15 cellular contexts compared by ENCODE assay signal in the genomic region with DNA sequence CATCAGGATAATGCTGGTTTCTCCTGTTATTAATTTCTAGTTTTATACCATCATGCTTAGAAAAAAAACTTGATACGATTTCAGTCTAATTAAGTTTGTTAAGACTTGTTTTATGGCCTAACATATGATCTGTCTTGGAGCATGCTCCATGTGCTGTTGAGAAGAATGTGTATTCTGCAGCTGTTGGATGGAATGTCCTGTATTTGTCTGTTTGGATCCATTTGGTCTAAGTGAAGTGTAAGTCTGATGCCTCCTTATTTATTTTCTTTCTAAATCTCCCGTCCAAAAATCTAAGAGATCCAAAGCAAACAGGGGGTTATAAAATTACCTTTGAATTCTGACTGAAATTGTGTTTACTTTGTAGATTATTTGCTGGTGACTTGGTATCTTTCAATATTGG. TPM values are rescaled to one million over a fixed set of nuclear protein-coding genes. Genes with fewer than 3 reads are reported as not detected.
"Had no signal": no experiment of that assay in that cellular context is flagged by ENCODE, and none has a peak within 500 bp of the region (broad histone marks: within the 10 kb centered on the region; RNA-seq: fewer than 3 reads in every experiment).

No MANE protein-coding gene starts in this region.

- H3K36me3 ChIP-seq: adrenal gland, colonic mucosa, transverse colon had no signal

- ATAC-seq: activated T-cell treated with anti-CD3 and anti-CD28 coated beads, Interleukin-2, amount 50 U/mL, for 4 hours; naive thymus-derived CD8-positive, alpha-beta T cell; right cardiac atrium; T-cell had no signal

- H3K27ac ChIP-seq: adrenal gland, colonic mucosa, spleen, transverse colon, WERI-Rb-1 had no signal

- H3K9me3 ChIP-seq: adrenal gland, colonic mucosa, spleen, transverse colon had no signal

- H3K4me1 ChIP-seq: colonic mucosa had no signal

- DNase-seq: activated CD4-positive, alpha-beta T cell treated with anti-CD3 and anti-CD28 coated beads, Interleukin-2, amount 10 ng/mL, durations not matched to agents 24 days and 14 days; activated T-cell treated with anti-CD3 and anti-CD28 coated beads, Interleukin-2, amount 50 U/mL, for 4 hours; adrenal gland; colonic mucosa; effector CD4-positive, alpha-beta T cell; hippocampal formation; naive thymus-derived CD8-positive, alpha-beta T cell; posterior cingulate gyrus; right cardiac atrium; spleen; stimulated activated naive CD4-positive, alpha-beta T cell; substantia nigra; T-cell; transverse colon; WERI-Rb-1 had no signal

- H3K4me3 ChIP-seq: adrenal gland, colonic mucosa, spleen, transverse colon had no signal

- H3K27me3 ChIP-seq: adrenal gland, colonic mucosa, spleen, transverse colon had no signal

RNA-seq across cellular contexts. Expression of a gene that starts 30.0 kb away (rescaled TPM):
- total RNA-seq: activated CD4-positive, alpha-beta T cell treated with anti-CD3 and anti-CD28 coated beads, Interleukin-2, amount 10 ng/mL, durations not matched to agents 24 days and 14 days; activated T-cell treated with anti-CD3 and anti-CD28 coated beads, Interleukin-2, amount 50 U/mL, for 4 hours; adrenal gland; naive thymus-derived CD8-positive, alpha-beta T cell; right cardiac atrium; spleen; T-cell; transverse colon had no signal
- polyA plus RNA-seq: adrenal gland; naive thymus-derived CD8-positive, alpha-beta T cell; right cardiac atrium had no signal
